Comparison of ENCODE assay signal across 30 cellular contexts in the genomic region with DNA sequence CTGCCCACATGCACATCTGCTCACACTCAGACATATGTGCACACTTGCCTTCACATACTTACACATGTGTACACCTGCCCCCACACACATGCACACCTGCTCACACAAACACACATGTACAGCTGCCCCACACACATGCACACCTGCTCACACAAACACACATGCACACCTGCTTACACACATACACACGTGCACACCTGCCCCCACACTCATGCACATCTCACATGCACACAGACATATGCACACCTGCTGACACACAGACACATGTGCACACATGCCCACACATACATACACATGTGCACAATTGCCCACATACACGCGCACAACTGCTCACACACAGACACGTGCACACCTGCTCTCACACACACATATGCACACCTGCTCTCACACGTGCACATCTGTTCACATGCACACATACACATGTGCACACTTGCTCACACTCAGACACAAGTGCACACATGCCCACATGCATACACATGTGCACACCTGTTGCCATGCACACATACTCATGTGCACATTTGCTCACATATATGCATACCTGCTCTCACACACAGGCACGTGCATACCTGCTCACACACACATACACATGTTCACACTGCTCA.
"Had no signal": no experiment of that assay in that cellular context is flagged by ENCODE, and none has a peak within 500 bp of the region (broad histone marks: within the 10 kb centered on the region; RNA-seq: fewer than 3 reads in every experiment).

No MANE protein-coding gene starts in this region.

- H3K27me3 Mint-ChIP-seq: progenitor cell of endocrine pancreas; stimulated activated naive CD8-positive, alpha-beta T cell treated with anti-CD3 and anti-CD28 coated beads, Interleukin-15, Interleukin-2, amounts not matched to agents 100 ng/mL and 50 ng/mL, for 24 hours; type B pancreatic cell had no signal

- DNase-seq: heart right ventricle; immature natural killer cell; kidney; left colon; left ventricle myocardium inferior; mesendoderm; midbrain; natural killer cell; nephron progenitor cell; occipital lobe; spleen; stimulated activated CD4-positive, alpha-beta T cell treated with anti-CD3 and anti-CD28 coated beads, Interleukin-4, amount 100 ng/mL, for 24 hours; stimulated activated naive CD4-positive, alpha-beta T cell; tibial artery; uterus had no signal

- H3K9ac ChIP-seq: neural progenitor cell, parathyroid adenoma had no signal

- ATAC-seq: heart right ventricle; left colon; sciatic nerve; stimulated activated effector memory CD8-positive, alpha-beta T cell treated with anti-CD3 and anti-CD28 coated beads, Interleukin-12 subunit alpha, Interleukin-12 subunit beta, amount 100 ng/mL, for 72 hours had no signal

- H3K27ac Mint-ChIP-seq: immature natural killer cell; natural killer cell; nephron progenitor cell; neural progenitor cell; progenitor cell of endocrine pancreas; stimulated activated effector memory CD8-positive, alpha-beta T cell treated with anti-CD3 and anti-CD28 coated beads, Interleukin-12 subunit alpha, Interleukin-12 subunit beta, amount 100 ng/mL, for 72 hours; stimulated activated naive CD8-positive, alpha-beta T cell treated with anti-CD3 and anti-CD28 coated beads, Interleukin-15, Interleukin-2, amounts not matched to agents 100 ng/mL and 50 ng/mL, for 24 hours; type B pancreatic cell had no signal

- FAIRE-seq: islet of Langerhans, kidney had no signal

- H3K27me3 ChIP-seq: hepatocyte, neural progenitor cell, neutrophil, right atrium auricular region, spleen, suprapubic skin, tibial artery, uterus had no signal

- H3K4me1 Mint-ChIP-seq: natural killer cell, nephron progenitor cell, neural progenitor cell had no signal

- H3K4me2 ChIP-seq: hepatocyte, neural progenitor cell had no signal

- H3K27ac ChIP-seq: heart right ventricle, hepatocyte, left ventricle myocardium inferior, neural progenitor cell, neutrophil, parathyroid adenoma, right atrium auricular region, skin epidermis, spleen, suprapubic skin, thoracic aorta, tibial artery, uterus had no signal

- H3K4me3 ChIP-seq: heart right ventricle, hepatocyte, left ventricle myocardium inferior, lung, neural progenitor cell, right atrium auricular region, skin epidermis, spleen, suprapubic skin, thoracic aorta, tibial artery, uterus had no signal

- H3K4me1 ChIP-seq: heart right ventricle, left ventricle myocardium inferior, neural progenitor cell, parathyroid adenoma, right atrium auricular region, spleen, suprapubic skin, tibial artery, uterus had no signal

- H3K36me3 ChIP-seq: heart right ventricle, left ventricle myocardium inferior, neural progenitor cell, neutrophil, right atrium auricular region, spleen, suprapubic skin, thoracic aorta, tibial artery, uterus had no signal

- H3K36me3 Mint-ChIP-seq: stimulated activated effector memory CD8-positive, alpha-beta T cell treated with anti-CD3 and anti-CD28 coated beads, Interleukin-12 subunit alpha, Interleukin-12 subunit beta, amount 100 ng/mL, for 72 hours had no signal

- H2AFZ ChIP-seq: hepatocyte, neural progenitor cell, parathyroid adenoma had no signal

- H3K9me3 ChIP-seq: left ventricle myocardium inferior, right atrium auricular region, suprapubic skin, thoracic aorta, tibial artery, uterus had no signal

- H3K4me3 Mint-ChIP-seq: immature natural killer cell; natural killer cell; nephron progenitor cell; stimulated activated effector memory CD8-positive, alpha-beta T cell treated with anti-CD3 and anti-CD28 coated beads, Interleukin-12 subunit alpha, Interleukin-12 subunit beta, amount 100 ng/mL, for 72 hours; stimulated activated naive CD8-positive, alpha-beta T cell treated with anti-CD3 and anti-CD28 coated beads, Interleukin-15, Interleukin-2, amounts not matched to agents 100 ng/mL and 50 ng/mL, for 24 hours; type B pancreatic cell had no signal

- H3K79me2 ChIP-seq: hepatocyte, parathyroid adenoma had no signal
